11 cellular contexts compared by ENCODE assay signal in genomic region chr11:6746626-6747025, GRCh38. TPM values are rescaled to one million over a fixed set of nuclear protein-coding genes. Genes with fewer than 3 reads are reported as not detected.
DNase-seq lines count a peak whose midpoint lies in the region; ATAC-seq lines count a peak whose summit lies in the region.
"Had no signal": no experiment of that assay in that cellular context is flagged by ENCODE, and none has a peak within 500 bp of the region (broad histone marks: within the 10 kb centered on the region; RNA-seq: fewer than 3 reads in every experiment).

No MANE protein-coding gene starts in this region.

- DNase-seq in T-cell = peak in 1 of 34 experiments; percentile 18
- no peak for DNase-seq in naive thymus-derived CD8-positive, alpha-beta T cell
- no peak for DNase-seq in SKM-1 (lab: John Stamatoyannopoulos, UW; ENCODE audit: unreplicated experiment)
- no peak for DNase-seq in activated CD4-positive, alpha-beta T cell treated with anti-CD3 and anti-CD28 coated beads, Interleukin-2, amount 50 U/mL, for 1 hour
- no peak for DNase-seq in kidney glomerular epithelial cell (lab: John Stamatoyannopoulos, UW)
- DNase-seq: BE2C, NCI-H187 had no signal

- H3K36me3 ChIP-seq in ACC112 (ENCODE audit: insufficient read depth, low read length) = no peaks in the 10 kb centered on the region
- H3K36me3 ChIP-seq: BE2C had no signal

- H3K9me3 Mint-ChIP-seq in T-cell = no peaks in the 10 kb centered on the region
- peaks cover 0 to 3% (median 0%) of the 10 kb centered on the region in 9 donors for H3K9me3 Mint-ChIP-seq in naive thymus-derived CD8-positive, alpha-beta T cell

- H3K27ac Mint-ChIP-seq in T-cell = no peak overlapping the region
- no peak overlapping the region for H3K27ac Mint-ChIP-seq in naive thymus-derived CD8-positive, alpha-beta T cell

- POLR2A ChIA-PET in T-cell (lab: Charles Lee) = interaction anchor here in 1 of 2 donors (0.6 to 1.1 kb wide), 2 partner anchors 135 to 327 kb away, joined by 3 to 4 read pairs; partner anchors contain the start of gene TAF10
- POLR2A ChIA-PET in naive thymus-derived CD8-positive, alpha-beta T cell (lab: Charles Lee) = interaction anchor here (0.9 to 6.9 kb wide), 13 partner anchors 8 to 1057 kb away, joined by 3 to 63 read pairs (median 5); partner anchors contain the start of genes ARFIP2, MRPL17, TAF10 and TIMM10B

- CTCF ChIA-PET in T-cell (lab: Charles Lee) = interaction anchor here (0.5 to 5.2 kb wide), 9 partner anchors 9 to 215 kb away, joined by 3 to 114 read pairs (median 6); no protein-coding TSS in a partner anchor

- H3K4me3 Mint-ChIP-seq in T-cell = no peak overlapping the region
- no peak overlapping the region for H3K4me3 Mint-ChIP-seq in naive thymus-derived CD8-positive, alpha-beta T cell

- H3K36me3 Mint-ChIP-seq in T-cell = peaks cover 7% of the 10 kb centered on the region
- H3K36me3 Mint-ChIP-seq in naive thymus-derived CD8-positive, alpha-beta T cell = peaks cover 6 to 23% (median 8%) of the 10 kb centered on the region in 3 donors

- peaks cover 80% of the 10 kb centered on the region for H3K27me3 ChIP-seq in ACC112 (ENCODE audit: insufficient read depth, low read length)

- H3K79me2 ChIP-seq in ACC112 (ENCODE audit: control insufficient read depth, insufficient read depth, low read length, unreplicated experiment) = no peaks in the 10 kb centered on the region

- H3K27ac ChIP-seq in ACC112 (ENCODE audit: low read depth, low read length) = no peak overlapping the region

- H2AFZ ChIP-seq in ACC112 (ENCODE audit: low read length, unreplicated experiment) = peak overlapping the region; percentile 2

- no peaks in the 10 kb centered on the region for H3K4me1 ChIP-seq in ACC112 (ENCODE audit: control insufficient read depth, insufficient read depth, low read length, unreplicated experiment)
- H3K4me1 ChIP-seq: BE2C had no signal

- peak overlapping the region; percentile 40 for H3K4me3 ChIP-seq in ACC112 (ENCODE audit: low read depth, low read length)

- H3K27me3 Mint-ChIP-seq in T-cell = no peaks in the 10 kb centered on the region
- H3K27me3 Mint-ChIP-seq in naive thymus-derived CD8-positive, alpha-beta T cell = no peaks in the 10 kb centered on the region

- peaks cover 7 to 22% (median 18%) of the 10 kb centered on the region in 3 donors for H3K4me1 Mint-ChIP-seq in T-cell
- peaks cover 0 to 45% (median 31%) of the 10 kb centered on the region in 4 donors for H3K4me1 Mint-ChIP-seq in naive thymus-derived CD8-positive, alpha-beta T cell

- ATAC-seq in GM18508 (IDR thresholded peaks at IDR 0.05; ENCODE audit: insufficient read depth, unreplicated experiment) = peak; percentile 26
- ATAC-seq in T-cell (replicated peaks in 1 of 4) = peak; percentile 25 to 44 (median 36)
- ATAC-seq in naive thymus-derived CD8-positive, alpha-beta T cell = peak; percentile 35
- ATAC-seq in GM19324 (IDR thresholded peaks at IDR 0.05; ENCODE audit: low FRiP score, unreplicated experiment) = no peak

RNA-seq across cellular contexts. Expression of gene OR2AG2, which starts 25.1 kb away (rescaled TPM):
- not detected for total RNA-seq in T-cell
- not detected for total RNA-seq in naive thymus-derived CD8-positive, alpha-beta T cell
- not detected for polyA plus RNA-seq in naive thymus-derived CD8-positive, alpha-beta T cell

RNA-seq across cellular contexts. Expression of gene OR2AG1, which starts 36.2 kb away (rescaled TPM):
- total RNA-seq in T-cell = not detected
- not detected for total RNA-seq in naive thymus-derived CD8-positive, alpha-beta T cell
- not detected for polyA plus RNA-seq in naive thymus-derived CD8-positive, alpha-beta T cell
- total RNA-seq: HT-29 had no signal

RNA-seq across cellular contexts. Expression of gene OR6A2, which starts 52.9 kb away (rescaled TPM):
- total RNA-seq in T-cell = under 1 TPM in 1 of 5 donors, not detected in 4; 0.35 TPM
- not detected for total RNA-seq in naive thymus-derived CD8-positive, alpha-beta T cell
- polyA plus RNA-seq in naive thymus-derived CD8-positive, alpha-beta T cell = not detected
